ENCODE assay signal across 8 cellular contexts in the genomic region with DNA sequence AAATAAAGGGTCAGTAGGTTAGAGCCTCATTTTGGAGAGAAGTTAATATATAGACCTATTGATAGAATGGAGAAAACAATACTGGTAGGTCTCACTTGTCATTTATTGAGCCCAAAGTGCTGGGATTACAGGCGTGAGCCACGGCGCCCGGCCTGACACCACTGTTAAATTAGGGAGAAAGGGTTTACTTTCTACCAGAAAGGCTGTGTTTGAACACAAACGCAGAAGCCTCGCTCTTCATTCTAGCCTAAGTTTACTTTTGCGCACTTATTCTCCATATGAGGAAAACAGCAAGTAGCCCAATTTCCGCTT. TPM values are rescaled to one million over a fixed set of nuclear protein-coding genes. Genes with fewer than 3 reads are reported as not detected.
DNase-seq lines count a peak whose midpoint lies in the region; ATAC-seq and TF ChIP-seq lines count a peak whose summit lies in the region.

No MANE protein-coding gene starts in this region.

- no peak overlapping the region for H2BK120ac ChIP-seq in mesendoderm (ENCODE audit: low read depth, low read length)

- peak in 1 of 2 donors; percentile 3 for DNase-seq in cardiac muscle cell (ENCODE audit: low read depth in 1 of 2, low spot score in 1 of 2)
- DNase-seq in left cardiac atrium = no peak
- DNase-seq in astrocyte of the spinal cord (ENCODE audit: low read depth, low spot score) = no peak
- DNase-seq in mesendoderm = no peak
- DNase-seq in upper lobe of left lung = peak in 1 of 2 donors; percentile 51
- DNase-seq in G401 (ENCODE audit: low spot score) = no peak

- peaks cover 5% of the 10 kb centered on the region for H3K79me1 ChIP-seq in mesendoderm (ENCODE audit: low read length)

- no peak overlapping the region for H3K23ac ChIP-seq in mesendoderm (ENCODE audit: low read length)

- H3K4me3 ChIP-seq in cardiac muscle cell = peak overlapping the region; percentile 86
- peak overlapping the region; percentile 60 for H3K4me3 ChIP-seq in astrocyte of the spinal cord (ENCODE audit: low read depth, low read length)
- no peak overlapping the region for H3K4me3 ChIP-seq in mesendoderm (ENCODE audit: low read length)
- H3K4me3 ChIP-seq in upper lobe of left lung = peak overlapping the region; percentile 38 to 93 (median 80)

- H3K4me1 ChIP-seq in cardiac muscle cell (ENCODE audit: low read depth) = peaks cover 4% of the 10 kb centered on the region
- peaks cover 2% of the 10 kb centered on the region for H3K4me1 ChIP-seq in mesendoderm (ENCODE audit: control insufficient read depth, low read depth, low read length)
- peaks cover 9 to 21% (median 12%) of the 10 kb centered on the region in 4 donors for H3K4me1 ChIP-seq in upper lobe of left lung

- H3K36me3 ChIP-seq in cardiac muscle cell (peaks cover 8% of the 10 kb centered on the region), mesendoderm (ENCODE audit: control insufficient read depth, insufficient read depth, low read length) (peaks cover 1% of the 10 kb centered on the region), upper lobe of left lung (peaks cover 2 to 12% (median 7%) of the 10 kb centered on the region in 4 donors)

- no peak overlapping the region for H3K18ac ChIP-seq in mesendoderm (ENCODE audit: low read length)

- H2AK5ac ChIP-seq in mesendoderm (ENCODE audit: low read length) = no peak overlapping the region

- H3K9ac ChIP-seq in mesendoderm (ENCODE audit: low read length) = no peak overlapping the region

- H3K4me2 ChIP-seq in mesendoderm (ENCODE audit: low read length) = no peak overlapping the region

- H2BK5ac ChIP-seq in mesendoderm (ENCODE audit: low read length) = no peak overlapping the region

- no peak overlapping the region for H2BK15ac ChIP-seq in mesendoderm (replicated peaks; ENCODE audit: low read depth)

- H3K27ac ChIP-seq in cardiac muscle cell (peak overlapping the region; percentile 92), mesendoderm (ENCODE audit: low read depth, low read length) (no peak overlapping the region), upper lobe of left lung (peak overlapping the region; percentile 82 to 95 (median 91))

- TF ChIP-seq POLR2A in upper lobe of left lung (IDR thresholded peaks at IDR 0.05) = no peak

- in situ Hi-C loops in astrocyte of the spinal cord (cut with HindIII; ENCODE audit: low sequenced_read_pairs) (no loop called here), G401 (cut with HindIII; ENCODE audit: low sequenced_read_pairs) (no loop called here)

- H3K79me2 ChIP-seq in mesendoderm (ENCODE audit: control insufficient read depth, insufficient read depth, low read length) = peaks cover 20% of the 10 kb centered on the region

- no peak overlapping the region for H4K8ac ChIP-seq in mesendoderm (ENCODE audit: low read depth, low read length)

- TF ChIP-seq CTCF in cardiac muscle cell (IDR thresholded peaks at IDR 0.05; ENCODE audit: low read depth, low read length) (no peak), astrocyte of the spinal cord (IDR thresholded peaks at IDR 0.05; ENCODE audit: low read depth, low read length) (no peak), upper lobe of left lung (IDR thresholded peaks at IDR 0.05) (no peak)

- H3K56ac ChIP-seq in mesendoderm (ENCODE audit: low read length) = no peak overlapping the region

- H3K9me3 ChIP-seq in cardiac muscle cell (ENCODE audit: low read depth) (no peaks in the 10 kb centered on the region), upper lobe of left lung (no peaks in the 10 kb centered on the region)

- H3K27me3 ChIP-seq in cardiac muscle cell (no peaks in the 10 kb centered on the region), mesendoderm (ENCODE audit: insufficient read depth, low read length, poor library complexity) (no peaks in the 10 kb centered on the region), upper lobe of left lung (no peaks in the 10 kb centered on the region)

- H3K4ac ChIP-seq in mesendoderm (ENCODE audit: low read depth, low read length) = peak overlapping the region; percentile 8

- WGBS in mesendoderm (ENCODE audit: extremely low coverage, insufficient coverage, low lambda C conversion rate) = no CpG with 5 or more reads among the region's 8 CpGs
- WGBS in upper lobe of left lung, 2 donors = 66 to 81% methylated on average over 7 to 8 of the region's 8 CpGs

- TF ChIP-seq EP300 in upper lobe of left lung (IDR thresholded peaks at IDR 0.05) = no peak

- ATAC-seq in left cardiac atrium = no peak
- no peak for ATAC-seq in upper lobe of left lung (ENCODE audit: low FRiP score in 2 of 2)
- no peak for ATAC-seq in GM19463 (IDR thresholded peaks at IDR 0.05; ENCODE audit: unreplicated experiment)
- ATAC-seq in GM19324 (IDR thresholded peaks at IDR 0.05; ENCODE audit: low FRiP score, unreplicated experiment) = no peak

- intact Hi-C loops in left cardiac atrium (cut with DNase I) = loop anchor here in 1 of 2 donors (2.0 to 5.0 kb wide), 2 partner anchors 28 to 42 kb away; a partner anchor contains a TSS

- H4K5ac ChIP-seq in mesendoderm (ENCODE audit: low read length) = no peak overlapping the region

RNA-seq across cellular contexts. Expression of a gene that starts 0.7 kb away (rescaled TPM):
- total RNA-seq in cardiac muscle cell = 28.9 and 40.8 TPM in 2 replicates
- 27.0 and 37.7 TPM in 2 replicates for polyA plus RNA-seq in cardiac muscle cell
- total RNA-seq in left cardiac atrium = 10 to 100 TPM; 22.1 to 25.1 TPM
- 45.2 TPM for polyA plus RNA-seq in mesendoderm (2013, experiment 1 of 2)
- 44.2 TPM for polyA plus RNA-seq in mesendoderm (2013, experiment 2 of 2)
- 100 to 1,000 TPM in 1 of 6 donors, 10 to 100 TPM in 5; 34.5 to 190 (median 57.3) TPM for total RNA-seq in upper lobe of left lung
- 42.0 and 52.9 TPM in 2 replicates for total RNA-seq in G401 (2014; rRNA removed; shearing (Covaris generic))

RNA-seq across cellular contexts. Expression of a gene that starts 27.0 kb away (rescaled TPM):
- total RNA-seq in cardiac muscle cell (85.8 and 89.9 TPM in 2 replicates), left cardiac atrium (10 to 100 TPM; 72.6 to 74.3 TPM), upper lobe of left lung (10 to 100 TPM; 24.9 to 51.3 (median 38.3) TPM)
- 126 and 133 TPM in 2 replicates for polyA plus RNA-seq in cardiac muscle cell
- polyA plus RNA-seq in mesendoderm (2013, experiment 1 of 2) = 133 TPM
- 132 TPM for polyA plus RNA-seq in mesendoderm (2013, experiment 2 of 2)
- total RNA-seq in G401 (2014; rRNA removed; shearing (Covaris generic)) = 73.2 and 92.0 TPM in 2 replicates

RNA-seq across cellular contexts. Expression of a gene that starts 38.3 kb away (rescaled TPM):
- 15.4 and 17.7 TPM in 2 replicates for total RNA-seq in cardiac muscle cell
- polyA plus RNA-seq in cardiac muscle cell = 19.0 and 20.6 TPM in 2 replicates
- total RNA-seq in left cardiac atrium = 10 to 100 TPM in 1 of 2 donors, 1 to 10 TPM in 1; 9.8 to 14.1 TPM
- polyA plus RNA-seq in mesendoderm (2013, experiment 1 of 2) = 2.5 TPM
- 2.0 TPM for polyA plus RNA-seq in mesendoderm (2013, experiment 2 of 2)
- total RNA-seq in upper lobe of left lung = 10 to 100 TPM in 1 of 6 donors, 1 to 10 TPM in 5; 2.7 to 14.7 (median 7.5) TPM
- 9.5 and 11.7 TPM in 2 replicates for total RNA-seq in G401 (2014; rRNA removed; shearing (Covaris generic))

RNA-seq across cellular contexts. Expression of a gene that starts 43.3 kb away (rescaled TPM):
- 17.3 and 24.1 TPM in 2 replicates for total RNA-seq in cardiac muscle cell
- 34.8 and 36.1 TPM in 2 replicates for polyA plus RNA-seq in cardiac muscle cell
- 10 to 100 TPM; 22.5 to 24.3 TPM for total RNA-seq in left cardiac atrium
- polyA plus RNA-seq in mesendoderm (2013, experiment 1 of 2) = 17.4 TPM
- polyA plus RNA-seq in mesendoderm (2013, experiment 2 of 2) = 17.5 TPM
- total RNA-seq in upper lobe of left lung = 10 to 100 TPM; 14.6 to 29.8 (median 26.3) TPM
- total RNA-seq in G401 (2014; rRNA removed; shearing (Covaris generic)) = 5.4 and 5.6 TPM in 2 replicates

RNA-seq across cellular contexts. Expression of a gene that starts 48.0 kb away (rescaled TPM):
- total RNA-seq in cardiac muscle cell = 9.2 and 11.1 TPM in 2 replicates
- 35.6 and 37.2 TPM in 2 replicates for polyA plus RNA-seq in cardiac muscle cell
- 10 to 100 TPM; 10.1 to 14.0 TPM for total RNA-seq in left cardiac atrium
- polyA plus RNA-seq in mesendoderm (2013, experiment 1 of 2) = 13.3 TPM
- 12.9 TPM for polyA plus RNA-seq in mesendoderm (2013, experiment 2 of 2)
- 10 to 100 TPM in 1 of 6 donors, 1 to 10 TPM in 3, not detected in 2; 3.3 to 13.8 (median 7.3) TPM for total RNA-seq in upper lobe of left lung
- 2.3 and 4.6 TPM in 2 replicates for total RNA-seq in G401 (2014; rRNA removed; shearing (Covaris generic))
